Comparison of ENCODE assay signal across 8 cellular contexts in the genomic region with DNA sequence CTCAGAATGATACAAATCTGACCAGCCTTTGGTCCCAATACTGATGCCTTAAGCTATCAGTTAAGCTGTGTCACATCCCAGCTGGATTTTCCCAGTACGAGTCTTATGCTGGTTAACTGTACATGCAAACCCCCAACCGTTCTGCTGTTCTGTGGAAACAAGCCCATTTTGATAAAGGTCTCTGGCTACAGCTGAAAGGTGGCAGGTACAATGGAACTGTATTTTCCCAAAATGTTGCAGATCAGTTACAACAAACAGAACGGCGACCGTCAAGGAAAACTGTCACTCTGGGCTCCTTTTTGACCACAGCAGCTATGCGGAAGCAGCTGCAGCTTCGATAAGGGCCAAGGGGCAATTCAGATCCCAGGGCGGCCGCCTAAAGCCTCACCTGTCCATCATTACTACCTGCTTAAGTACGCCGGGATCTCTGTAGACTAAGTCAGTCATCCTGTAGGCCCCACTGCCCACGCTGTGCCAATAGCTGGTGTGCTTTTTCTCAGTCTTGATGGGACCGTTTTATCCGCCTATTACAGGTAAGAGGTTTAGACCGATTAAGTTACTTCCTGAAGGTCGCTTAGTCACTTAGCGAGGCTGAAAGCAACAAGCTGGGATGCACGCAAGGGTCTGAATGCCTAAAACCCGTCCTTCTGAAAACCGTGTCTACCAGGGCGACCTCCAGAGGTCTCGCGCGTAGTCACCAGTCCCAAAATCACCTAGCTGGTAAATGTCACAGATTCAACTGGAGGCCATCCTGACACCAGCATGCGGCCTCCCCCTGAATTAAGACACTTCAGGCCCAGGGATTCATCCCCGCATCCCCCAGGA. TPM values are rescaled to one million over a fixed set of nuclear protein-coding genes. Genes with fewer than 3 reads are reported as not detected.
DNase-seq lines count a peak whose midpoint lies in the region; ATAC-seq and TF ChIP-seq lines count a peak whose summit lies in the region.

No MANE protein-coding gene starts in this region.

- H3K4me1 ChIP-seq in OCI-LY1 (ENCODE audit: insufficient read depth, low read length, severe bottlenecking) (peaks cover 30% of the 10 kb centered on the region), parathyroid adenoma (no peaks in the 10 kb centered on the region)

- peaks cover 8% of the 10 kb centered on the region; the same call in 1 of the 2 replicates for H3F3A ChIP-seq in OCI-LY1 (ENCODE audit: insufficient read depth, low read length)

- H2AFZ ChIP-seq in OCI-LY1 (ENCODE audit: low read length) (no peak overlapping the region), parathyroid adenoma (peak overlapping the region; percentile 94)

- DNase-seq in AG04450 (ENCODE audit: low read depth, low spot score): no peak
- peak; percentile 70 for DNase-seq in GM13977 (ENCODE audit: low spot score)
- DNase-seq in activated gamma-delta T cell treated with anti-CD3 and anti-CD28 coated beads, Interleukin-2, amount 50 U/mL, for 16 hours (ENCODE audit: low read depth): peak; percentile 32
- DNase-seq in Right ventricle myocardium superior: no peak

- H3K27me3 ChIP-seq in AG04450 (ENCODE audit: control insufficient read depth, insufficient read depth, low read length) (no peaks in the 10 kb centered on the region), OCI-LY1 (ENCODE audit: insufficient read depth, low read length) (no peaks in the 10 kb centered on the region), parathyroid adenoma (ENCODE audit: control insufficient read depth, insufficient read depth, low read length) (no peaks in the 10 kb centered on the region)

- peak overlapping the region; percentile 90 for H3K9ac ChIP-seq in OCI-LY1 (ENCODE audit: low read length)
- H3K9ac ChIP-seq in parathyroid adenoma: peak overlapping the region; percentile 73

- TF ChIP-seq CTCF in AG04450 (IDR thresholded peaks at IDR 0.05; ENCODE audit: low read depth, low read length) (0 out of 2 replicates have a peak, but pooled peaks have one; percentile 7), GM13977 (IDR thresholded peaks at IDR 0.05; ENCODE audit: extremely low read depth, insufficient read depth, missing control alignments) (peak; percentile 50), OCI-LY1 (IDR thresholded peaks at IDR 0.05; ENCODE audit: low read length) (peak; percentile 67), parathyroid adenoma (IDR thresholded peaks at IDR 0.05) (no peak)

- POLR2A ChIA-PET in AG04450 (lab: Yijun Ruan, JAX): interaction anchor here (0.6 to 3.9 kb wide), 36 partner anchors 10 to 601 kb away, joined by 3 to 95 read pairs (median 5); partner anchors contain the start of genes ATP5IF1, MED18, PHACTR4 and RAB42

- peak overlapping the region; percentile 73 for H3K4me3 ChIP-seq in AG04450 (ENCODE audit: low read depth, low read length)
- peak overlapping the region; percentile 86 for H3K4me3 ChIP-seq in OCI-LY1 (ENCODE audit: low read depth, low read length, poor library complexity, severe bottlenecking)
- H3K4me3 ChIP-seq in parathyroid adenoma (ENCODE audit: low read depth, low read length): peak overlapping the region; percentile 83

- in situ Hi-C loops in GM13977 (cut with MboI; ENCODE audit: low pct_unique_long_range_greater_than_20kb, low sequenced_read_pairs, unreplicated experiment): no loop called here

- H3K36me3 ChIP-seq in OCI-LY1 (ENCODE audit: insufficient read depth, low read length): peaks cover 51% of the 10 kb centered on the region
- H3K36me3 ChIP-seq in parathyroid adenoma (ENCODE audit: control insufficient read depth, insufficient read depth, low read length): no peaks in the 10 kb centered on the region

- H3K4me2 ChIP-seq in OCI-LY1 (ENCODE audit: low read length) (peak overlapping the region; percentile 79), parathyroid adenoma (ENCODE audit: low read length) (peak overlapping the region; percentile 91)

- intact Hi-C loops in Right ventricle myocardium superior (cut with DNase I): no loop called here

- H4K20me1 ChIP-seq in OCI-LY1 (ENCODE audit: insufficient read depth, low read length): no peaks in the 10 kb centered on the region

- H3K9me2 ChIP-seq in OCI-LY1 (ENCODE audit: low read depth, low read length): no peaks in the 10 kb centered on the region

- H3K27ac ChIP-seq in AG04450 (ENCODE audit: low read depth, low read length) (peak overlapping the region; percentile 47), OCI-LY1 (ENCODE audit: low read depth, low read length, poor library complexity, severe bottlenecking) (peak overlapping the region; percentile 67), parathyroid adenoma (peak overlapping the region; percentile 69)

- H3K79me2 ChIP-seq in OCI-LY1 (ENCODE audit: insufficient read depth, low read length): peaks cover 16% of the 10 kb centered on the region
- H3K79me2 ChIP-seq in parathyroid adenoma: no peaks in the 10 kb centered on the region

- H3K9me3 ChIP-seq in AG04450 (ENCODE audit: control insufficient read depth, insufficient read depth, low read length) (no peaks in the 10 kb centered on the region; the same call in 1 of the 2 replicates), OCI-LY1 (ENCODE audit: low read length) (no peaks in the 10 kb centered on the region), parathyroid adenoma (ENCODE audit: control insufficient read depth, low read length) (no peaks in the 10 kb centered on the region)

- peak; percentile 31 for ATAC-seq in HG03066 (IDR thresholded peaks at IDR 0.05; ENCODE audit: low read depth, unreplicated experiment)
- ATAC-seq in Right ventricle myocardium superior (ENCODE audit: poor library complexity): peak; percentile 33
- no peak for ATAC-seq in HG02938 (IDR thresholded peaks at IDR 0.05; ENCODE audit: unreplicated experiment)

- CTCF ChIA-PET in AG04450 (lab: Charles Lee): interaction anchor here (0.6 to 2.3 kb wide), 8 partner anchors 16 to 332 kb away, joined by 3 to 11 read pairs (median 3); partner anchors contain the start of gene YTHDF2

RNA-seq across cellular contexts. Expression of gene RAB42, which starts 11.1 kb away (rescaled TPM):
- 3.4 and 3.7 TPM in 2 replicates for polyA plus RNA-seq in AG04450 (2011; rRNA removed)
- 2.0 and 3.2 TPM in 2 replicates for polyA minus RNA-seq in AG04450 (2011; rRNA and poly(A)+ RNA removed)
- total RNA-seq in Right ventricle myocardium superior: 1.4 TPM

RNA-seq across cellular contexts. Expression of gene TRNAU1AP, which starts 28.0 kb away (rescaled TPM):
- 29.4 and 30.1 TPM in 2 replicates for polyA plus RNA-seq in AG04450 (2011; rRNA removed)
- polyA minus RNA-seq in AG04450 (2011; rRNA and poly(A)+ RNA removed): 12.0 and 13.2 TPM in 2 replicates
- total RNA-seq in Right ventricle myocardium superior: 11.7 TPM

Comparison
In these comparisons a context has a peak if more than half of its experiments do, and no peak if none do; other contexts are left out.
1. DNase-seq: peak in GM13977 (single experiment) and activated gamma-delta T cell treated with anti-CD3 and anti-CD28 coated beads, Interleukin-2, amount 50 U/mL, for 16 hours (single experiment); none in AG04450 (single experiment) and Right ventricle myocardium superior (single experiment).
2. Peak in every context shown above with its lines, with median percentiles within 50 percentile points of each other: H3K27ac ChIP-seq and H3K4me3 ChIP-seq.